In the genomic region with DNA sequence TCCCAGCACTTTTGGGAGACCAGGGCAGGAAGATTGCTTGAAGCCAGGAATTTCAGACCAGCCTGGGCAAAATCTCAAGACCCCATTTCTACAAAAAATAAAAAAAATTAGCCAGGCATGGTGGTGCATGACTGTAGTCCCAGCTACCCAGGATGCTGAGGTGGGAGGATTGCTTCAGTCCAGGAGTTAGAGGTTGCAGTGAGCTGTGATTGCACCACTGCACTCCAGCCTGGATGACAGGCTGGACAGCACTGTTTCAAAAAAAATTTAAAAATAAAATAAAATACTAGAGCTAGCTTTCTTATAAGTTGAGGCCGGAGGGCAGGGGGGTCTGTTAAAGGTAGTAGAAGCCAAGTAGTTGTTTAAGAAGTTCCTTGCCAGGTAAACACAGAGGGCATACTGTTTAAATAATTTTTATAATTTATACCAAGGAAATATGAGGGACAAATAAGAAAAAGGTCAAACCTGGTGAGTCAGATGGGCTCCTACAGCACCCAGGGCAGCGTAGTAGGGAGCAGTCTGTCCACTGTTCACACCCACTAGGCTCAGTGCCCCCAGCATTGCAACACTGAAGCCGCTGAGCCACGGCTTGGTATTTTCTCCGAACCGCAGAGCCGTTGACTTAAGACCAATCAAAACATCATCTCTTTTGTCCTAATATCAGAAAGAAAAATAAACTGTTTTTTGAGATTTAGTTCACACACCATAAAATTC, we compare ENCODE assay signal across 1 cellular context.
TF ChIP-seq lines count a peak whose summit lies in the region.

No MANE protein-coding gene starts in this region.

TF ChIP-seq in endothelial cell of umbilical vein, 7 proteins besides CTCF, POLR2A, EP300 and RAD21 (continued from another document):
- TF ChIP-seq, protein P1, sequence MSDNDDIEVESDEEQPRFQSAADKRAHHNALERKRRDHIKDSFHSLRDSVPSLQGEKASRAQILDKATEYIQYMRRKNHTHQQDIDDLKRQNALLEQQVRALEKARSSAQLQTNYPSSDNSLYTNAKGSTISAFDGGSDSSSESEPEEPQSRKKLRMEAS (IDR thresholded peaks at IDR 0.05; ENCODE audit: insufficient read depth, insufficient read length) = no peak
- TF ChIP-seq JUN (IDR thresholded peaks at IDR 0.05; ENCODE audit: borderline replicate concordance, insufficient read depth, insufficient read length, low read depth) = no peak
TF ChIP-seq in endothelial cell of umbilical vein: peak in this region for 0.
